Comparison of ENCODE assay signal across 1 cellular context in genomic region chr18:72492497-72492896, GRCh38.
TF ChIP-seq lines count a peak whose summit lies in the region.

No MANE protein-coding gene starts in this region.

TF ChIP-seq in HepG2, 621 proteins besides CTCF, POLR2A, EP300 and RAD21:
- no peak for TF ChIP-seq RFX1 (IDR thresholded peaks at IDR 0.05)
- peak; percentile 71 for TF ChIP-seq CEBPB (IDR thresholded peaks at IDR 0.05; ENCODE audit: borderline replicate concordance, low read depth, low read length)
TF ChIP-seq in HepG2: peak in this region for 1.
